ENCODE assay signal across 8 cellular contexts in the genomic region with DNA sequence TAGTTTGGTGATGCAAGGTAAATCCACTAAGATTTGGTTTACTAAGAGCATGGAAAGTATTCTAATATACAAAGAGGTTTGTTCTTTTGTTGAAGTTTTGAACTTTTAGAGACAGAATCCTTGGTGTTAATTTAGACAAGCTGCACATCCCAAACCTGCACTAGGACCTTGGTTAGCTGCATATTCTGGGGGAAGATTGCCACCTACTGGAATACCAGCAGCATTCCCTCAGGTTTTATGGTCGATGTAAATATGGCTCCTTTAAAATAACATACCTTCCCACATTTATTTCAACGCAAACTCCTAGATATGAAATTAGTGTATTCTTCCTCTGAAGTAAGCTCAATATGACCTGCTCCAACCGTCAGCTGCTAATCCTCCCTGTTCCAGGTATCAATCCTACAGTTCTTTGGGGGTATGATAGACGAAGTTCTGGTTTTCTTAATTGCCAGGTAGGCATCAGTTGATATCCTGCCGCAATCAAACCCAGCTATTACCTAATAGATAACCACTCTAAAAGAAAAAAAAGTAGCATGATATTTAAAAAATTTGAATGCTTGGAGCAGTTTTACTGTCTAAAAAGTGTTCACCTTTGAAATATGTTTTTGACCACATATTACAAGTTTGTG.
A peak's percentile ranks its signal among the peaks of the same experiment; 100 is the strongest.
DNase-seq lines count a peak whose midpoint lies in the region; ATAC-seq and TF ChIP-seq lines count a peak whose summit lies in the region.

No MANE protein-coding gene starts in this region.

- H3K27ac Mint-ChIP-seq in T-helper 2 cell treated with Interferon-gamma antibody and Interleukin-4, amounts not matched to agents 5 μg/mL and 100 μg/mL, for 36 hours = no peak overlapping the region
- no peak overlapping the region for H3K27ac Mint-ChIP-seq in activated naive CD4-positive, alpha-beta T cell treated with anti-CD3 and anti-CD28 coated beads, Interleukin-2, amount 50 U/mL, for 72 hours

- no peaks in the 10 kb centered on the region for H3K9me3 ChIP-seq in gastrocnemius medialis

- in situ Hi-C loops in gastrocnemius medialis (cut with MboI; ENCODE audit: low sequenced_read_pairs in 4 of 4) = no loop called here

- H3K27ac ChIP-seq in C4-2B = no peak overlapping the region
- H3K27ac ChIP-seq in VCaP = no peak overlapping the region
- no peak overlapping the region for H3K27ac ChIP-seq in gastrocnemius medialis

- no peaks in the 10 kb centered on the region for H3K36me3 Mint-ChIP-seq in T-helper 2 cell treated with Interferon-gamma antibody and Interleukin-4, amounts not matched to agents 5 μg/mL and 100 μg/mL, for 36 hours (ENCODE audit: low read depth)
- H3K36me3 Mint-ChIP-seq in activated naive CD4-positive, alpha-beta T cell treated with anti-CD3 and anti-CD28 coated beads, Interleukin-2, amount 50 U/mL, for 72 hours = no peaks in the 10 kb centered on the region

- no peaks in the 10 kb centered on the region for H3K27me3 ChIP-seq in gastrocnemius medialis

- TF ChIP-seq CTCF in C4-2B (conservative IDR thresholded peaks at IDR 0.05) = peak; percentile 88
- TF ChIP-seq CTCF in VCaP (conservative IDR thresholded peaks at IDR 0.05) = peak; percentile 76
- peak in 1 of 5 experiments; percentile 15 for TF ChIP-seq CTCF in gastrocnemius medialis (IDR thresholded peaks at IDR 0.05 in 4 of 5, conservative IDR thresholded peaks at IDR 0.05 in 1 of 5)

- intact Hi-C loops in gastrocnemius medialis (cut with DNase I; ENCODE audit: low total_unique reads) = no loop called here

- H3K36me3 ChIP-seq in gastrocnemius medialis = no peaks in the 10 kb centered on the region

- no peak overlapping the region for H3K4me3 Mint-ChIP-seq in T-helper 2 cell treated with Interferon-gamma antibody and Interleukin-4, amounts not matched to agents 5 μg/mL and 100 μg/mL, for 36 hours

- no peak overlapping the region for H3K4me3 ChIP-seq in gastrocnemius medialis

- ATAC-seq in GM19463 (IDR thresholded peaks at IDR 0.05; ENCODE audit: unreplicated experiment) (peak; percentile 83), gastrocnemius medialis (no peak)
- ATAC-seq in activated naive CD4-positive, alpha-beta T cell treated with anti-CD3 and anti-CD28 coated beads, Interleukin-2, amount 50 U/mL, for 72 hours = no peak

- no peak for TF ChIP-seq POLR2A in gastrocnemius medialis (IDR thresholded peaks at IDR 0.05)

- no peaks in the 10 kb centered on the region for H3K27me3 Mint-ChIP-seq in T-helper 2 cell treated with Interferon-gamma antibody and Interleukin-4, amounts not matched to agents 5 μg/mL and 100 μg/mL, for 36 hours (ENCODE audit: low read depth)

- H3K4me1 Mint-ChIP-seq in T-helper 2 cell treated with Interferon-gamma antibody and Interleukin-4, amounts not matched to agents 5 μg/mL and 100 μg/mL, for 36 hours (ENCODE audit: low read depth) = no peaks in the 10 kb centered on the region

- DNase-seq in NCI-H1694 (lab: John Stamatoyannopoulos, UW) (peak; percentile 44), islet precursor cell (peak; percentile 59), gastrocnemius medialis (no peak)
- DNase-seq in T-helper 2 cell treated with Interferon-gamma antibody and Interleukin-4, amounts not matched to agents 5 μg/mL and 100 μg/mL, for 36 hours (ENCODE audit: low spot score) = no peak
- DNase-seq in activated naive CD4-positive, alpha-beta T cell treated with anti-CD3 and anti-CD28 coated beads, Interleukin-2, amount 50 U/mL, for 72 hours (ENCODE audit: low spot score in 2 of 2) = no peak

- H3K9me3 Mint-ChIP-seq in T-helper 2 cell treated with Interferon-gamma antibody and Interleukin-4, amounts not matched to agents 5 μg/mL and 100 μg/mL, for 36 hours = no peaks in the 10 kb centered on the region
- H3K9me3 Mint-ChIP-seq in activated naive CD4-positive, alpha-beta T cell treated with anti-CD3 and anti-CD28 coated beads, Interleukin-2, amount 50 U/mL, for 72 hours = peaks cover 0 to 4% of the 10 kb centered on the region in 2 donors

- H3K4me1 ChIP-seq in gastrocnemius medialis = no peaks in the 10 kb centered on the region

Comparison
In these comparisons a context has a peak if more than half of its experiments do, and no peak if none do; other contexts are left out.
1. DNase-seq: peak in NCI-H1694 (single experiment) and islet precursor cell (single experiment); none in gastrocnemius medialis (0 of 2), T-helper 2 cell treated with Interferon-gamma antibody and Interleukin-4, amounts not matched to agents 5 μg/mL and 100 μg/mL, for 36 hours (single experiment) and activated naive CD4-positive, alpha-beta T cell treated with anti-CD3 and anti-CD28 coated beads, Interleukin-2, amount 50 U/mL, for 72 hours (0 of 2).